In genomic region chr6:551405-551804, GRCh38 we compare ENCODE assay signal across 8 cellular contexts.
DNase-seq lines count a peak whose midpoint lies in the region; ATAC-seq, FAIRE-seq and TF ChIP-seq lines count a peak whose summit lies in the region.

No MANE protein-coding gene starts in this region.

- CTCF ChIA-PET in mammary epithelial cell (lab: Charles Lee; ENCODE audit: low non-redundant PET): interaction anchor here (0.6 kb wide), 1 partner anchor 779 kb away, joined by 3 read pairs; no protein-coding TSS in a partner anchor

- TF ChIP-seq CTCF in mammary epithelial cell (conservative IDR thresholded peaks at IDR 0.05 in 1 of 2, IDR thresholded peaks at IDR 0.05 in 1 of 2; ENCODE audit: extremely low read depth in 1 of 2, insufficient read depth in 1 of 2, low read depth in 1 of 2, low read length in 2 of 2): peak; percentile 5 to 56
- no peak for TF ChIP-seq CTCF in D721Med (IDR thresholded peaks at IDR 0.05; ENCODE audit: insufficient read depth, missing control alignments)

- no peak overlapping the region for H3K4ac ChIP-seq in neuronal stem cell (ENCODE audit: low read length)

- no peak overlapping the region for H2BK12ac ChIP-seq in neuronal stem cell (ENCODE audit: low read length)

- H3K36me3 ChIP-seq in mammary epithelial cell (ENCODE audit: insufficient read depth, low read length) (peaks cover 3% of the 10 kb centered on the region), neuronal stem cell (replicated peaks in 1 of 2; ENCODE audit: control insufficient read depth in 2 of 2, insufficient read depth in 2 of 2, low read length in 2 of 2) (peaks cover 2 to 52% of the 10 kb centered on the region in 2 donors)

- H3K4me3 ChIP-seq in mammary epithelial cell (replicated peaks in 1 of 3; ENCODE audit: insufficient read depth in 1 of 3, low read depth in 2 of 3, low read length in 3 of 3): no peak overlapping the region
- no peak overlapping the region for H3K4me3 ChIP-seq in neuronal stem cell (ENCODE audit: low read length in 2 of 2)

- no peak overlapping the region for H3K18ac ChIP-seq in neuronal stem cell (ENCODE audit: low read length)

- H4K20me1 ChIP-seq in mammary epithelial cell (ENCODE audit: insufficient read depth, low read length): no peaks in the 10 kb centered on the region

- no peak for FAIRE-seq in D721Med (lab: Jason Lieb, UNC)

- no peak overlapping the region for H2AK5ac ChIP-seq in neuronal stem cell (ENCODE audit: low read depth, low read length)

- intact Hi-C loops in mammary epithelial cell (cut with micrococcal nuclease): loop anchor here (5.0 kb wide), 1 partner anchor 364 kb away; no protein-coding TSS in a partner anchor

- DNase-seq in EL: peak; percentile 68
- DNase-seq in MV-4-11 (lab: John Stamatoyannopoulos, UW): peak; percentile 5
- DNase-seq in mammary epithelial cell: peak; percentile 70
- peak; percentile 23 for DNase-seq in neuronal stem cell (ENCODE audit: low spot score)
- no peak for DNase-seq in D721Med (ENCODE audit: insufficient read length, low spot score)
- no peak for DNase-seq in effector CD4-positive, alpha-beta T cell
- no peak for DNase-seq in effector CD8-positive, alpha-beta T cell (lab: John Stamatoyannopoulos, UW)

- in situ Hi-C loops in mammary epithelial cell (cut with MboI; ENCODE audit: low sequenced_read_pairs in 2 of 2): no loop called here

- no peak overlapping the region for H2BK5ac ChIP-seq in neuronal stem cell (ENCODE audit: low read length)

- H3K27me3 ChIP-seq in mammary epithelial cell (ENCODE audit: insufficient read depth, low read length) (no peaks in the 10 kb centered on the region), neuronal stem cell (ENCODE audit: control insufficient read depth in 3 of 3, insufficient read depth in 3 of 3, low read depth in 1 of 3, low read length in 3 of 3) (no peaks in the 10 kb centered on the region)

- no peak overlapping the region for H3K14ac ChIP-seq in neuronal stem cell (ENCODE audit: low read length)

- H3K79me1 ChIP-seq in neuronal stem cell (ENCODE audit: low read depth, low read length): no peaks in the 10 kb centered on the region

- H3K4me1 ChIP-seq in mammary epithelial cell (ENCODE audit: insufficient read depth, low read length) (peaks cover 3% of the 10 kb centered on the region), neuronal stem cell (ENCODE audit: control insufficient read depth in 2 of 2, insufficient read depth in 1 of 2, low read depth in 1 of 2, low read length in 2 of 2) (peaks cover 0 to 8% of the 10 kb centered on the region in 2 donors)

- no peak overlapping the region for H4K8ac ChIP-seq in neuronal stem cell (ENCODE audit: low read depth, low read length)

- H3K27ac ChIP-seq in mammary epithelial cell (ENCODE audit: insufficient read depth, low read depth, low read length) (no peak overlapping the region), neuronal stem cell (replicated peaks; ENCODE audit: low read length) (no peak overlapping the region)

- H3K4me2 ChIP-seq in mammary epithelial cell (ENCODE audit: insufficient read depth, low read depth, low read length) (no peak overlapping the region), neuronal stem cell (ENCODE audit: insufficient read depth, low read length, poor library complexity, severe bottlenecking) (no peak overlapping the region)

- H3K79me2 ChIP-seq in mammary epithelial cell (ENCODE audit: insufficient read depth, low read length): no peaks in the 10 kb centered on the region

- WGBS in mammary epithelial cell (ENCODE audit: low coverage, missing lambda C conversion rate): 45% methylated on average over 4 of the region's 4 CpGs
- no CpG with 5 or more reads among the region's 4 CpGs for WGBS in neuronal stem cell (ENCODE audit: extremely low coverage in 2 of 2, insufficient read length in 2 of 2, insufficient replicate concordance in 1 of 2), 2 donors

- ATAC-seq in HG03565 (IDR thresholded peaks at IDR 0.05; ENCODE audit: unreplicated experiment): no peak

- H3K9me3 ChIP-seq in mammary epithelial cell (replicated peaks; ENCODE audit: insufficient read depth, low read length) (no peaks in the 10 kb centered on the region), neuronal stem cell (replicated peaks in 1 of 2; ENCODE audit: control insufficient read depth in 2 of 2, insufficient read depth in 1 of 2, low read depth in 1 of 2, low read length in 2 of 2) (no peaks in the 10 kb centered on the region)

- H2AFZ ChIP-seq in mammary epithelial cell (ENCODE audit: low read depth, low read length) (no peak overlapping the region), neuronal stem cell (ENCODE audit: low read length) (no peak overlapping the region)

- H3K23ac ChIP-seq in neuronal stem cell (ENCODE audit: low read depth, low read length, poor library complexity): no peak overlapping the region

- no peak overlapping the region for H2BK120ac ChIP-seq in neuronal stem cell (ENCODE audit: low read depth, low read length)

- no peak overlapping the region for H4K91ac ChIP-seq in neuronal stem cell (ENCODE audit: low read depth, low read length, poor library complexity)

- no peak overlapping the region for H2BK15ac ChIP-seq in neuronal stem cell (ENCODE audit: low read length)

- no TSS peak for BruUV-seq in mammary epithelial cell (replicated peaks; lab: Mats Ljungman, UMichigan)

- dilution Hi-C loops in mammary epithelial cell (cut with HindIII; ENCODE audit: low sequenced_read_pairs): no loop called here

- H3K9ac ChIP-seq in mammary epithelial cell (ENCODE audit: insufficient read depth, low read length) (no peak overlapping the region), neuronal stem cell (ENCODE audit: low read depth, low read length, poor library complexity) (no peak overlapping the region)

Comparison
In these comparisons a context has a peak if more than half of its experiments do, and no peak if none do; other contexts are left out.
1. DNase-seq: peak in EL (single experiment), MV-4-11 (single experiment), mammary epithelial cell (single experiment) and neuronal stem cell (single experiment); none in D721Med (single experiment), effector CD4-positive, alpha-beta T cell (single experiment) and effector CD8-positive, alpha-beta T cell (single experiment).